10 cellular contexts compared by ENCODE assay signal in the genomic region with DNA sequence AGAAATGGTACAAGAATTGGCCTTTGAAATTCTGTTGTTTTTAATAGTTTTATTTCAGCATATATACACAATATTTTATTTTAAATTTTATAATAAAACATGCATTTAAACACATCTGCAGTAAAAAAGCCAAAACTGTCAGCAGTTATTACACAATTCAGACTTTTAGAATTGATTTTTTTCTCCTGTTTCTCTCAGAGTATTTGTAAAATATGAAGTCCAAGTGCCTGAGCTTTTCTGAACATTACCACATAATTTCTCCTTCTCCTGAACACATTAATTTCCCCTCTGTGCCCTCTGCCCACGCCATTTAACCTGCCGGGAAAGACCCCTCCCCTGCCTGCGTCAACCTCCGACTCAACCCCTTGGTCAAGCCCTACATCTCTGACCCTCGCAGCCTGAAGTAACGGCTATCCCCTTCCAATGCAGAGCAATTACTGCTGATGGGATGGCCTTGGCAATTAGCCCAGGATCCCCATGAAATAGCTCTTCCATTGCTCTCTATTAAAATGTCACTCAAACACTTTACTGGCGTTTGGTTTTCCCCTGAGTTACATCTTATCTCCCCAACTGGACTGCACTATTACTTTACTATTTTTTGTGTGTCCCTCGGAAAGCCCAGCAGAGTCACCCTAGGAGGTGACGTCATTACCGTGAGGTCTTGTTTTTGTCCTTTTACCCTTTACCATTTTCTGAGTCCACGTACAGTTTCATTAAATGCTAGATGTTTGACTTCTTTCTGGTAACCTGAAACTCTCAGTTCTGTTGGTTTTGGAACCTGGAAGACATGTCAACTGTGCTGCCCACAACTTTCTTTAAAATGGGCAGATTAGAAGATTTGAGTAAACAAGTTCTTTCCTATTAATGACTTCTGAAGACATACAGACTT.
DNase-seq lines count a peak whose midpoint lies in the region; ATAC-seq lines count a peak whose summit lies in the region.
"Had no signal": no experiment of that assay in that cellular context is flagged by ENCODE, and none has a peak within 500 bp of the region (broad histone marks: within the 10 kb centered on the region; RNA-seq: fewer than 3 reads in every experiment).

No MANE protein-coding gene starts in this region.

- peak; percentile 59 for DNase-seq in DMS 273 (lab: John Stamatoyannopoulos, UW; ENCODE audit: unreplicated experiment)
- DNase-seq in HuH-7 (ENCODE audit: low spot score), result peak; percentile 37
- DNase-seq in activated T-helper 1 cell treated with anti-CD3 and anti-CD28 coated beads, Interleukin-12 subunit alpha, Interleukin-12 subunit beta, Interleukin-2, Interleukin-4 antibody, amounts not matched to agents 30 ng/mL and 10 ng/mL and 1 ng/mL, durations not matched to agents 14 hours and 24 hours and 36 hours (ENCODE audit: low spot score), result no peak
- DNase-seq in naive thymus-derived CD8-positive, alpha-beta T cell, result no peak
- DNase-seq in superior temporal gyrus (ENCODE audit: extremely low spot score), result no peak
- DNase-seq in NCI-H82 (lab: John Stamatoyannopoulos, UW), result no peak
- DNase-seq: NCI-H2107 had no signal

- POLR2A ChIA-PET in naive thymus-derived CD8-positive, alpha-beta T cell (lab: Charles Lee), result interaction anchor here (0.8 kb wide), 2 partner anchors 33 to 38 kb away, joined by 3 read pairs; no protein-coding TSS in a partner anchor

- H3K4me3 Mint-ChIP-seq in activated T-helper 1 cell treated with anti-CD3 and anti-CD28 coated beads, Interleukin-12 subunit alpha, Interleukin-12 subunit beta, Interleukin-2, Interleukin-4 antibody, amounts not matched to agents 30 ng/mL and 10 ng/mL and 1 ng/mL, durations not matched to agents 14 hours and 24 hours and 36 hours, result no peak overlapping the region
- no peak overlapping the region for H3K4me3 Mint-ChIP-seq in naive thymus-derived CD8-positive, alpha-beta T cell
- H3K4me3 Mint-ChIP-seq: neural crest cell had no signal

- ATAC-seq in naive thymus-derived CD8-positive, alpha-beta T cell, result no peak
- ATAC-seq in GM21390 (IDR thresholded peaks at IDR 0.05; ENCODE audit: unreplicated experiment) (no peak), GM21825 (IDR thresholded peaks at IDR 0.05; ENCODE audit: unreplicated experiment) (no peak)

- H3K27ac Mint-ChIP-seq in activated T-helper 1 cell treated with anti-CD3 and anti-CD28 coated beads, Interleukin-12 subunit alpha, Interleukin-12 subunit beta, Interleukin-2, Interleukin-4 antibody, amounts not matched to agents 30 ng/mL and 10 ng/mL and 1 ng/mL, durations not matched to agents 14 hours and 24 hours and 36 hours, result peak overlapping the region; percentile 24
- peak overlapping the region in 6 of 10 donors; percentile 24 to 78 (median 61) for H3K27ac Mint-ChIP-seq in naive thymus-derived CD8-positive, alpha-beta T cell

- H3K4me1 Mint-ChIP-seq in activated T-helper 1 cell treated with anti-CD3 and anti-CD28 coated beads, Interleukin-12 subunit alpha, Interleukin-12 subunit beta, Interleukin-2, Interleukin-4 antibody, amounts not matched to agents 30 ng/mL and 10 ng/mL and 1 ng/mL, durations not matched to agents 14 hours and 24 hours and 36 hours (ENCODE audit: low read depth), result peaks cover 73% of the 10 kb centered on the region
- H3K4me1 Mint-ChIP-seq in naive thymus-derived CD8-positive, alpha-beta T cell, result peaks cover 31 to 58% (median 46%) of the 10 kb centered on the region in 4 donors

- peaks cover 6% of the 10 kb centered on the region for H3K9me3 Mint-ChIP-seq in activated T-helper 1 cell treated with anti-CD3 and anti-CD28 coated beads, Interleukin-12 subunit alpha, Interleukin-12 subunit beta, Interleukin-2, Interleukin-4 antibody, amounts not matched to agents 30 ng/mL and 10 ng/mL and 1 ng/mL, durations not matched to agents 14 hours and 24 hours and 36 hours
- peaks cover 0 to 6% (median 0%) of the 10 kb centered on the region in 9 donors for H3K9me3 Mint-ChIP-seq in naive thymus-derived CD8-positive, alpha-beta T cell
- H3K9me3 Mint-ChIP-seq: neural crest cell had no signal

- no peaks in the 10 kb centered on the region for H3K27me3 Mint-ChIP-seq in activated T-helper 1 cell treated with anti-CD3 and anti-CD28 coated beads, Interleukin-12 subunit alpha, Interleukin-12 subunit beta, Interleukin-2, Interleukin-4 antibody, amounts not matched to agents 30 ng/mL and 10 ng/mL and 1 ng/mL, durations not matched to agents 14 hours and 24 hours and 36 hours (ENCODE audit: insufficient read depth)
- no peaks in the 10 kb centered on the region for H3K27me3 Mint-ChIP-seq in naive thymus-derived CD8-positive, alpha-beta T cell

- intact Hi-C loops in activated T-helper 1 cell treated with anti-CD3 and anti-CD28 coated beads, Interleukin-12 subunit alpha, Interleukin-12 subunit beta, Interleukin-2, Interleukin-4 antibody, amounts not matched to agents 30 ng/mL and 10 ng/mL and 1 ng/mL, durations not matched to agents 14 hours and 24 hours and 36 hours (cut with micrococcal nuclease), result loop anchor here (2.0 kb wide), 1 partner anchor 16 kb away; no protein-coding TSS in a partner anchor

- peaks cover 34% of the 10 kb centered on the region for H3K36me3 Mint-ChIP-seq in activated T-helper 1 cell treated with anti-CD3 and anti-CD28 coated beads, Interleukin-12 subunit alpha, Interleukin-12 subunit beta, Interleukin-2, Interleukin-4 antibody, amounts not matched to agents 30 ng/mL and 10 ng/mL and 1 ng/mL, durations not matched to agents 14 hours and 24 hours and 36 hours (ENCODE audit: low read depth)
- H3K36me3 Mint-ChIP-seq in naive thymus-derived CD8-positive, alpha-beta T cell, result no peaks in the 10 kb centered on the region

Comparison
In these comparisons a context has a peak if more than half of its experiments do, and no peak if none do; other contexts are left out.
1. DNase-seq: peak in DMS 273 (single experiment) and HuH-7 (single experiment); none in activated T-helper 1 cell treated with anti-CD3 and anti-CD28 coated beads, Interleukin-12 subunit alpha, Interleukin-12 subunit beta, Interleukin-2, Interleukin-4 antibody, amounts not matched to agents 30 ng/mL and 10 ng/mL and 1 ng/mL, durations not matched to agents 14 hours and 24 hours and 36 hours (single experiment), naive thymus-derived CD8-positive, alpha-beta T cell (0 of 10), superior temporal gyrus (single experiment) and NCI-H82 (single experiment).